25 cellular contexts compared by ENCODE assay signal in genomic region chr4:39383690-39384089, GRCh38. TPM values are rescaled to one million over a fixed set of nuclear protein-coding genes. Genes with fewer than 3 reads are reported as not detected.
"Had no signal": no experiment of that assay in that cellular context is flagged by ENCODE, and none has a peak within 500 bp of the region (broad histone marks: within the 10 kb centered on the region; RNA-seq: fewer than 3 reads in every experiment).

No MANE protein-coding gene starts in this region.

- H3K27ac ChIP-seq: colonic mucosa, gastrocnemius medialis, left ventricle myocardium inferior, lower lobe of right lung, spleen, tibial artery, upper lobe of left lung, vagina had no signal

- DNase-seq: colonic mucosa; dermis blood vessel endothelial cell; erythroblast; gastrocnemius medialis; islet precursor cell; left ventricle myocardium inferior; lower lobe of right lung; natural killer cell; right cardiac atrium; spleen; stimulated activated CD4-positive, alpha-beta T cell treated with anti-CD3 and anti-CD28 coated beads, Interleukin-15, amount 100 ng/mL, for 24 hours; stimulated activated CD4-positive, alpha-beta T cell treated with anti-CD3 and anti-CD28 coated beads, Interleukin-1b, Interleukin-23, amount 100 ng/mL, for 48 hours; stimulated activated CD4-positive, alpha-beta T cell treated with anti-CD3 and anti-CD28 coated beads, Interleukin-4, amount 100 ng/mL, for 24 hours; tibial artery; upper lobe of left lung had no signal

- H3K9me3 ChIP-seq: colonic mucosa, gastrocnemius medialis, lower lobe of right lung, tibial artery, upper lobe of left lung, vagina had no signal

- H3K27me3 ChIP-seq: colonic mucosa, gastrocnemius medialis, upper lobe of left lung, vagina had no signal

- H3K4me3 ChIP-seq: colonic mucosa, gastrocnemius medialis, left ventricle myocardium inferior, lower lobe of right lung, spleen, tibial artery, upper lobe of left lung, vagina had no signal

- H3K4me1 ChIP-seq: colonic mucosa, gastrocnemius medialis, left ventricle myocardium inferior, lower lobe of right lung, spleen, tibial artery, upper lobe of left lung, vagina had no signal

- H3K36me3 ChIP-seq: colonic mucosa, gastrocnemius medialis, left ventricle myocardium inferior, lower lobe of right lung, spleen, tibial artery, upper lobe of left lung, vagina had no signal

- ATAC-seq: gastrocnemius medialis; natural killer cell; right cardiac atrium; stimulated activated memory B cell treated with anti-CD40 and anti-IgM and Interleukin-4, amounts not matched to agents 10 μg/mL and 1 μg/mL and 100 μg/mL, for 72 hours had no signal

RNA-seq across cellular contexts. Expression of gene KLB, which starts 23.0 kb away (rescaled TPM):
- total RNA-seq: dermis blood vessel endothelial cell, endothelial cell of umbilical vein, fibroblast of lung, left ventricle myocardium inferior, mesothelial cell of epicardium, mucosa of gallbladder, myocyte, neural crest cell, osteocyte, posterior vena cava had no signal
- polyA plus RNA-seq: fibroblast of lung, spleen had no signal
